1 cellular context compared by ENCODE assay signal in the genomic region with DNA sequence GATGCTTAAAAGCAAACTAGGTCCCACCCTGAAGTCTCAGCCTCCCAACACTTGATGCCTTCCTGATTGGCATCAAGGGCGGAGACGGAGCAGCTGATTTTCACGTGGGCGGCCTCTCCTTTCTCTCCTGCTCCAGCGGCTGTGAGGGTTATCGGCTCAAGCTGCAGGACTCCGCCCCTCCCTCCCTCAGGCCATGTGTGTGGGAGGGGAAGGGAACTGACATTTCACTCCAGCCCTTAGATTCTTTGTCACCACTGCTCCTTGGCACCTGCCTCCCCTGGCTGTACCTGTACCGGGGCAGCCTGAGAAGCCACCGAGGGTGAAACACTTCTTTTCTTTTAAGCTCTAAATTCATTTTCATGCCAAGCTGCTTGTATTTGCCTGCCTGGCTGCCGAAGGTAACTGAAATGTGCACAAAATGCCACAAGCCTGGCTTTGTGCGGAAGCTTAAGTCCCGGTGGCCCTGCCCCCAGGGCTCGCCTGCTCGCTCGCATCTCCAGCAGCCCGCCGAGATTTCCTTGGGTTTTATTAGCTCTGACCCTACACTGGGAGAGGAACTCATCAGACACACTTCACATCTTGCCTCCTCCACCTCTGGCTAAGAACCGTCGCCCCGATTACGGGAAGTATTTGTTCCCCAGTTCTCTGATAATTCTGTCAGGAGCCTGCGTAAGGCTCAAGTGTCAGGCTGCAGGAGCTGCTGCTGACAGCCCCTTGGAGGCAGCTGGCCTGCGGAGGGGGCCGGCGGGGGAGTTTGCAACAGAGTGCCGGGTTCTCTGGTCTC.
TF ChIP-seq lines count a peak whose summit lies in the region.

No MANE protein-coding gene starts in this region.

TF ChIP-seq in HEK293, 187 proteins besides CTCF, POLR2A, EP300 and RAD21 (continued from another document):
- TF ChIP-seq, protein P1, sequence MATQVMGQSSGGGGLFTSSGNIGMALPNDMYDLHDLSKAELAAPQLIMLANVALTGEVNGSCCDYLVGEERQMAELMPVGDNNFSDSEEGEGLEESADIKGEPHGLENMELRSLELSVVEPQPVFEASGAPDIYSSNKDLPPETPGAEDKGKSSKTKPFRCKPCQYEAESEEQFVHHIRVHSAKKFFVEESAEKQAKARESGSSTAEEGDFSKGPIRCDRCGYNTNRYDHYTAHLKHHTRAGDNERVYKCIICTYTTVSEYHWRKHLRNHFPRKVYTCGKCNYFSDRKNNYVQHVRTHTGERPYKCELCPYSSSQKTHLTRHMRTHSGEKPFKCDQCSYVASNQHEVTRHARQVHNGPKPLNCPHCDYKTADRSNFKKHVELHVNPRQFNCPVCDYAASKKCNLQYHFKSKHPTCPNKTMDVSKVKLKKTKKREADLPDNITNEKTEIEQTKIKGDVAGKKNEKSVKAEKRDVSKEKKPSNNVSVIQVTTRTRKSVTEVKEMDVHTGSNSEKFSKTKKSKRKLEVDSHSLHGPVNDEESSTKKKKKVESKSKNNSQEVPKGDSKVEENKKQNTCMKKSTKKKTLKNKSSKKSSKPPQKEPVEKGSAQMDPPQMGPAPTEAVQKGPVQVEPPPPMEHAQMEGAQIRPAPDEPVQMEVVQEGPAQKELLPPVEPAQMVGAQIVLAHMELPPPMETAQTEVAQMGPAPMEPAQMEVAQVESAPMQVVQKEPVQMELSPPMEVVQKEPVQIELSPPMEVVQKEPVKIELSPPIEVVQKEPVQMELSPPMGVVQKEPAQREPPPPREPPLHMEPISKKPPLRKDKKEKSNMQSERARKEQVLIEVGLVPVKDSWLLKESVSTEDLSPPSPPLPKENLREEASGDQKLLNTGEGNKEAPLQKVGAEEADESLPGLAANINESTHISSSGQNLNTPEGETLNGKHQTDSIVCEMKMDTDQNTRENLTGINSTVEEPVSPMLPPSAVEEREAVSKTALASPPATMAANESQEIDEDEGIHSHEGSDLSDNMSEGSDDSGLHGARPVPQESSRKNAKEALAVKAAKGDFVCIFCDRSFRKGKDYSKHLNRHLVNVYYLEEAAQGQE (tag by site-specific recombination; IDR thresholded peaks at IDR 0.05), result no peak
- TF ChIP-seq, protein P2, sequence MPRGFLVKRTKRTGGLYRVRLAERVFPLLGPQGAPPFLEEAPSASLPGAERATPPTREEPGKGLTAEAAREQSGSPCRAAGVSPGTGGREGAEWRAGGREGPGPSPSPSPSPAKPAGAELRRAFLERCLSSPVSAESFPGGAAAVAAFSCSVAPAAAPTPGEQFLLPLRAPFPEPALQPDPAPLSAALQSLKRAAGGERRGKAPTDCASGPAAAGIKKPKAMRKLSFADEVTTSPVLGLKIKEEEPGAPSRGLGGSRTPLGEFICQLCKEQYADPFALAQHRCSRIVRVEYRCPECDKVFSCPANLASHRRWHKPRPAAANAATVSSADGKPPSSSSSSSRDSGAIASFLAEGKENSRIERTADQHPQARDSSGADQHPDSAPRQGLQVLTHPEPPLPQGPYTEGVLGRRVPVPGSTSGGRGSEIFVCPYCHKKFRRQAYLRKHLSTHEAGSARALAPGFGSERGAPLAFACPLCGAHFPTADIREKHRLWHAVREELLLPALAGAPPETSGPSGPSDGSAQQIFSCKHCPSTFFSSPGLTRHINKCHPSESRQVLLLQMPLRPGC (tag by site-specific recombination; IDR thresholded peaks at IDR 0.05), result no peak
- TF ChIP-seq ZNF416 (tag by site-specific recombination; IDR thresholded peaks at IDR 0.05), result no peak
- no peak for TF ChIP-seq ZNF510 (tag by site-specific recombination; IDR thresholded peaks at IDR 0.05; ENCODE audit: insufficient replicate concordance)
- no peak for TF ChIP-seq ZNF843 (tag by site-specific recombination; IDR thresholded peaks at IDR 0.05)
- TF ChIP-seq ZNF76 (tag by site-specific recombination; IDR thresholded peaks at IDR 0.05; ENCODE audit: borderline replicate concordance, low read depth), result no peak
- no peak for TF ChIP-seq ZNF433 (tag by site-specific recombination; IDR thresholded peaks at IDR 0.05; ENCODE audit: low read depth)
- no peak for TF ChIP-seq ZNF324 (tag by site-specific recombination; IDR thresholded peaks at IDR 0.05)
- TF ChIP-seq, protein P3, sequence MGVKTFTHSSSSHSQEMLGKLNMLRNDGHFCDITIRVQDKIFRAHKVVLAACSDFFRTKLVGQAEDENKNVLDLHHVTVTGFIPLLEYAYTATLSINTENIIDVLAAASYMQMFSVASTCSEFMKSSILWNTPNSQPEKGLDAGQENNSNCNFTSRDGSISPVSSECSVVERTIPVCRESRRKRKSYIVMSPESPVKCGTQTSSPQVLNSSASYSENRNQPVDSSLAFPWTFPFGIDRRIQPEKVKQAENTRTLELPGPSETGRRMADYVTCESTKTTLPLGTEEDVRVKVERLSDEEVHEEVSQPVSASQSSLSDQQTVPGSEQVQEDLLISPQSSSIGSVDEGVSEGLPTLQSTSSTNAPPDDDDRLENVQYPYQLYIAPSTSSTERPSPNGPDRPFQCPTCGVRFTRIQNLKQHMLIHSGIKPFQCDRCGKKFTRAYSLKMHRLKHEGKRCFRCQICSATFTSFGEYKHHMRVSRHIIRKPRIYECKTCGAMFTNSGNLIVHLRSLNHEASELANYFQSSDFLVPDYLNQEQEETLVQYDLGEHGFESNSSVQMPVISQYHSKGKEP (tag by site-specific recombination; IDR thresholded peaks at IDR 0.05), result no peak
- no peak for TF ChIP-seq BCL11A (tag by site-specific recombination; IDR thresholded peaks at IDR 0.05; ENCODE audit: low read depth)
- TF ChIP-seq SALL2 (tag by site-specific recombination; IDR thresholded peaks at IDR 0.05; ENCODE audit: borderline replicate concordance), result no peak
- no peak for TF ChIP-seq ZNF514 (tag by site-specific recombination; IDR thresholded peaks at IDR 0.05)
- TF ChIP-seq KLF8 (tag by site-specific recombination; IDR thresholded peaks at IDR 0.05), result no peak
- TF ChIP-seq, protein P4, sequence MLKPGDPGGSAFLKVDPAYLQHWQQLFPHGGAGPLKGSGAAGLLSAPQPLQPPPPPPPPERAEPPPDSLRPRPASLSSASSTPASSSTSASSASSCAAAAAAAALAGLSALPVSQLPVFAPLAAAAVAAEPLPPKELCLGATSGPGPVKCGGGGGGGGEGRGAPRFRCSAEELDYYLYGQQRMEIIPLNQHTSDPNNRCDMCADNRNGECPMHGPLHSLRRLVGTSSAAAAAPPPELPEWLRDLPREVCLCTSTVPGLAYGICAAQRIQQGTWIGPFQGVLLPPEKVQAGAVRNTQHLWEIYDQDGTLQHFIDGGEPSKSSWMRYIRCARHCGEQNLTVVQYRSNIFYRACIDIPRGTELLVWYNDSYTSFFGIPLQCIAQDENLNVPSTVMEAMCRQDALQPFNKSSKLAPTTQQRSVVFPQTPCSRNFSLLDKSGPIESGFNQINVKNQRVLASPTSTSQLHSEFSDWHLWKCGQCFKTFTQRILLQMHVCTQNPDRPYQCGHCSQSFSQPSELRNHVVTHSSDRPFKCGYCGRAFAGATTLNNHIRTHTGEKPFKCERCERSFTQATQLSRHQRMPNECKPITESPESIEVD (tag by site-specific recombination; IDR thresholded peaks at IDR 0.05), result no peak
- TF ChIP-seq OSR2 (tag by site-specific recombination; IDR thresholded peaks at IDR 0.05), result no peak
- TF ChIP-seq ZNF791 (tag by site-specific recombination; IDR thresholded peaks at IDR 0.05), result no peak
- TF ChIP-seq, protein P5, sequence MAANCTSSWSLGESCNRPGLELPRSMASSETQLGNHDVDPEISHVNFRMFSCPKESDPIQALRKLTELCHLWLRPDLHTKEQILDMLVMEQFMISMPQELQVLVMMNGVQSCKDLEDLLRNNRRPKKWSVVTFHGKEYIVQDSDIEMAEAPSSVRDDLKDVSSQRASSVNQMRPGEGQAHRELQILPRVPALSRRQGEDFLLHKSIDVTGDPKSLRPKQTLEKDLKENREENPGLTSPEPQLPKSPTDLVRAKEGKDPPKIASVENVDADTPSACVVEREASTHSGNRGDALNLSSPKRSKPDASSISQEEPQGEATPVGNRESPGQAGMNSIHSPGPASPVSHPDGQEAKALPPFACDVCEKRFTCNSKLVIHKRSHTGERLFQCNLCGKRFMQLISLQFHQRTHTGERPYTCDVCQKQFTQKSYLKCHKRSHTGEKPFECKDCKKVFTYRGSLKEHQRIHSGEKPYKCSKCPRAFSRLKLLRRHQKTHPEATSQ (tag by site-specific recombination; IDR thresholded peaks at IDR 0.05), result no peak
- no peak for TF ChIP-seq ZNF391 (tag by site-specific recombination; IDR thresholded peaks at IDR 0.05; ENCODE audit: borderline replicate concordance, low read depth)
- TF ChIP-seq KLF1 (tag by site-specific recombination; IDR thresholded peaks at IDR 0.05), result peak; percentile 91
- no peak for TF ChIP-seq ZNF707 (tag by site-specific recombination; IDR thresholded peaks at IDR 0.05)
- no peak for TF ChIP-seq GFI1B (tag by site-specific recombination; IDR thresholded peaks at IDR 0.05)
- TF ChIP-seq ZNF16 (tag by site-specific recombination; IDR thresholded peaks at IDR 0.05; ENCODE audit: low read depth), result no peak
- peak; percentile 60; the same call in 1 of the 2 replicates for TF ChIP-seq TRIM28 (IDR thresholded peaks at IDR 0.05; ENCODE audit: borderline replicate concordance, low read length)
- no peak for TF ChIP-seq ZNF776 (tag by site-specific recombination; IDR thresholded peaks at IDR 0.05; ENCODE audit: borderline replicate concordance)
- TF ChIP-seq, protein P6, sequence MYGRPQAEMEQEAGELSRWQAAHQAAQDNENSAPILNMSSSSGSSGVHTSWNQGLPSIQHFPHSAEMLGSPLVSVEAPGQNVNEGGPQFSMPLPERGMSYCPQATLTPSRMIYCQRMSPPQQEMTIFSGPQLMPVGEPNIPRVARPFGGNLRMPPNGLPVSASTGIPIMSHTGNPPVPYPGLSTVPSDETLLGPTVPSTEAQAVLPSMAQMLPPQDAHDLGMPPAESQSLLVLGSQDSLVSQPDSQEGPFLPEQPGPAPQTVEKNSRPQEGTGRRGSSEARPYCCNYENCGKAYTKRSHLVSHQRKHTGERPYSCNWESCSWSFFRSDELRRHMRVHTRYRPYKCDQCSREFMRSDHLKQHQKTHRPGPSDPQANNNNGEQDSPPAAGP (tag by site-specific recombination; IDR thresholded peaks at IDR 0.05), result peak; percentile 67; the same call in 1 of the 2 replicates
- TF ChIP-seq ZBTB17 (tag by site-specific recombination; IDR thresholded peaks at IDR 0.05), result no peak
- TF ChIP-seq WT1 (tag by site-specific recombination; IDR thresholded peaks at IDR 0.05), result no peak
- peak; percentile 39; the same call in 1 of the 2 replicates for TF ChIP-seq SP7 (tag by site-specific recombination; IDR thresholded peaks at IDR 0.05)
- TF ChIP-seq, protein P7, sequence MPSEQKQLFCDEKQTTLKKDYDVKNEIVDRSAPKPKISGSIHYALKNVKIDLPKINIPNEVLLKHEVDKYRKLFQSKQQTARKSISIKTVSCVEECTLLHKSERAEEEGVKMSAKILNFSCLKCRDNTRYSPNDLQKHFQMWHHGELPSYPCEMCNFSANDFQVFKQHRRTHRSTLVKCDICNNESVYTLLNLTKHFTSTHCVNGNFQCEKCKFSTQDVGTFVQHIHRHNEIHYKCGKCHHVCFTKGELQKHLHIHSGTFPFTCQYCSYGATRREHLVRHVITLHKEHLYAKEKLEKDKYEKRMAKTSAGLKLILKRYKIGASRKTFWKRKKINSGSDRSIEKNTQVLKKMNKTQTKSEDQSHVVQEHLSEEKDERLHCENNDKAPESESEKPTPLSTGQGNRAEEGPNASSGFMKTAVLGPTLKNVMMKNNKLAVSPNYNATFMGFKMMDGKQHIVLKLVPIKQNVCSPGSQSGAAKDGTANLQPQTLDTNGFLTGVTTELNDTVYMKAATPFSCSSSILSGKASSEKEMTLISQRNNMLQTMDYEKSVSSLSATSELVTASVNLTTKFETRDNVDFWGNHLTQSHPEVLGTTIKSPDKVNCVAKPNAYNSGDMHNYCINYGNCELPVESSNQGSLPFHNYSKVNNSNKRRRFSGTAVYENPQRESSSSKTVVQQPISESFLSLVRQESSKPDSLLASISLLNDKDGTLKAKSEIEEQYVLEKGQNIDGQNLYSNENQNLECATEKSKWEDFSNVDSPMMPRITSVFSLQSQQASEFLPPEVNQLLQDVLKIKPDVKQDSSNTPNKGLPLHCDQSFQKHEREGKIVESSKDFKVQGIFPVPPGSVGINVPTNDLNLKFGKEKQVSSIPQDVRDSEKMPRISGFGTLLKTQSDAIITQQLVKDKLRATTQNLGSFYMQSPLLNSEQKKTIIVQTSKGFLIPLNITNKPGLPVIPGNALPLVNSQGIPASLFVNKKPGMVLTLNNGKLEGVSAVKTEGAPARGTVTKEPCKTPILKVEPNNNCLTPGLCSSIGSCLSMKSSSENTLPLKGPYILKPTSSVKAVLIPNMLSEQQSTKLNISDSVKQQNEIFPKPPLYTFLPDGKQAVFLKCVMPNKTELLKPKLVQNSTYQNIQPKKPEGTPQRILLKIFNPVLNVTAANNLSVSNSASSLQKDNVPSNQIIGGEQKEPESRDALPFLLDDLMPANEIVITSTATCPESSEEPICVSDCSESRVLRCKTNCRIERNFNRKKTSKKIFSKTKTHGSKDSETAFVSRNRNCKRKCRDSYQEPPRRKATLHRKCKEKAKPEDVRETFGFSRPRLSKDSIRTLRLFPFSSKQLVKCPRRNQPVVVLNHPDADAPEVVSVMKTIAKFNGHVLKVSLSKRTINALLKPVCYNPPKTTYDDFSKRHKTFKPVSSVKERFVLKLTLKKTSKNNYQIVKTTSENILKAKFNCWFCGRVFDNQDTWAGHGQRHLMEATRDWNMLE (tag by site-specific recombination; conservative IDR thresholded peaks at IDR 0.05; ENCODE audit: low read depth), result no peak
- TF ChIP-seq ZNF654 (tag by site-specific recombination; IDR thresholded peaks at IDR 0.05; ENCODE audit: low read depth), result no peak
- TF ChIP-seq ZBTB7A (tag by site-specific recombination; IDR thresholded peaks at IDR 0.05; ENCODE audit: low read depth), result no peak
- TF ChIP-seq EGR2 (tag by site-specific recombination; IDR thresholded peaks at IDR 0.05; ENCODE audit: low read depth), result peak; percentile 88
- TF ChIP-seq ZNF302 (tag by site-specific recombination; IDR thresholded peaks at IDR 0.05; ENCODE audit: low read depth), result no peak
